In the genomic region with DNA sequence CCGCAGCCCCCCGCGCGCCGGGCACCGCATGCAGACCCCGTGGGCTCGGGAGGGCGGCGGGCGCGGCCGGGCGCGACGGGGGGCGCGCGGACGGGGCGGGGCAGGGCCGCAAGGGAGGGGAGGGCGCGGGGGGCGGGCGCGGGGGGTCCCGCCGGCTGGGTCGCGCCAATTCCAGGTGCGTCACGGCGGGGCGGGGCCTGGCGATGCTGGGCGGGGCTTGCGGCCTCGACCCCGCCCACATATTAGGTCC, we compare ENCODE assay signal across 8 cellular contexts. TPM values are rescaled to one million over a fixed set of nuclear protein-coding genes. Genes with fewer than 3 reads are reported as not detected.
DNase-seq lines count a peak whose midpoint lies in the region; ATAC-seq, FAIRE-seq and TF ChIP-seq lines count a peak whose summit lies in the region.

No MANE protein-coding gene starts in this region.

- peaks cover 48% of the 10 kb centered on the region for H3K36me3 Mint-ChIP-seq in activated T-helper 17 cell treated with anti-CD3 and anti-CD28 coated beads, Interleukin-2, amount 50 U/mL, for 72 hours (ENCODE audit: low read depth)

- H3K27me3 Mint-ChIP-seq in activated T-helper 17 cell treated with anti-CD3 and anti-CD28 coated beads, Interleukin-2, amount 50 U/mL, for 72 hours: no peaks in the 10 kb centered on the region

- no peak overlapping the region for H3K27ac Mint-ChIP-seq in activated T-helper 17 cell treated with anti-CD3 and anti-CD28 coated beads, Interleukin-2, amount 50 U/mL, for 72 hours

- peak overlapping the region; percentile 66 for H3K4me3 ChIP-seq in AG09309 (ENCODE audit: control insufficient read depth, low read depth, low read length)

- DNase-seq in AG09309 (ENCODE audit: low read depth): no peak
- peak; percentile 74 for DNase-seq in HTR-8/SVneo (ENCODE audit: insufficient read length, low spot score)
- DNase-seq in activated T-cell treated with anti-CD3 and anti-CD28 coated beads for 24 hours (ENCODE audit: low read depth): peak; percentile 77
- peak; percentile 93 for DNase-seq in germinal center (ENCODE audit: low spot score)
- DNase-seq in stimulated activated CD4-positive, alpha-beta T cell treated with anti-CD3 and anti-CD28 coated beads, Interleukin-15, amount 100 ng/mL, for 48 hours (ENCODE audit: low read depth in 2 of 2): peak; percentile 78 to 81

- no peak overlapping the region for H3K4me3 Mint-ChIP-seq in activated T-helper 17 cell treated with anti-CD3 and anti-CD28 coated beads, Interleukin-2, amount 50 U/mL, for 72 hours

- TF ChIP-seq CTCF in AG09309 (IDR thresholded peaks at IDR 0.05; ENCODE audit: control insufficient read depth, insufficient read depth, low read depth, low read length, missing control alignments): no peak

- peaks cover 13% of the 10 kb centered on the region for H3K4me1 Mint-ChIP-seq in activated T-helper 17 cell treated with anti-CD3 and anti-CD28 coated beads, Interleukin-2, amount 50 U/mL, for 72 hours

- no peak for FAIRE-seq in HTR-8/SVneo (lab: Jason Lieb, UNC)

- ATAC-seq in activated T-helper 17 cell treated with anti-CD3 and anti-CD28 coated beads, Interleukin-2, amount 50 U/mL, for 72 hours (replicated peaks): no peak
- ATAC-seq in GM21367 (IDR thresholded peaks at IDR 0.05; ENCODE audit: unreplicated experiment) (no peak), GM19324 (IDR thresholded peaks at IDR 0.05; ENCODE audit: low FRiP score, unreplicated experiment) (no peak)

- no peaks in the 10 kb centered on the region for H3K9me3 Mint-ChIP-seq in activated T-helper 17 cell treated with anti-CD3 and anti-CD28 coated beads, Interleukin-2, amount 50 U/mL, for 72 hours

RNA-seq across cellular contexts. Expression of a gene that starts 0.2 kb away (rescaled TPM):
- 10 to 100 TPM; 43.5 to 52.3 TPM for total RNA-seq in activated T-helper 17 cell treated with anti-CD3 and anti-CD28 coated beads, Interleukin-2, amount 50 U/mL, for 72 hours

RNA-seq across cellular contexts. Expression of a gene that starts 15.5 kb away (rescaled TPM):
- total RNA-seq in activated T-helper 17 cell treated with anti-CD3 and anti-CD28 coated beads, Interleukin-2, amount 50 U/mL, for 72 hours: 100 to 1,000 TPM in 1 of 2 donors, 10 to 100 TPM in 1; 55.5 to 107 TPM

RNA-seq across cellular contexts. Expression of a gene that starts 32.4 kb away (rescaled TPM):
- total RNA-seq in activated T-helper 17 cell treated with anti-CD3 and anti-CD28 coated beads, Interleukin-2, amount 50 U/mL, for 72 hours: 10 to 100 TPM; 16.0 to 32.7 TPM
